Comparison of ENCODE assay signal across 11 cellular contexts in the genomic region with DNA sequence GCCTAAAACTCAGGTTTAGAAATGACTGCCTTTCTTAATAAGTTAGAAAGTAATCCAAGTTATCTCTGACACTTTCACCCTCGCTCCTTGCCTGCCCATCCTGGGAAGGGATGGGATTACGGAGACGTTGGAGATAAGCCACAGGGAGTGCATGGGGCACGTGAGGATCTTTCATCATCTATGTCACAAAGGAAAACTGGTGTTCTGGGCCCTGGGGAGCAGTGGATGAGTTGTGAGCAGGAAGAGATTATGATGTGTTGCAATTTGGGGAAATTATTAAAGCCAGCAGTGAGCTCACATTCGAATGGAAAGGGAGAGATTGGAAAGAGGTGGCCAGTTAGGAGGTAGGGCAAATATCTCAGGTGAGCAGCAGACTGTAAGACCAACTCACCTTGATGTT. TPM values are rescaled to one million over a fixed set of nuclear protein-coding genes. Genes with fewer than 3 reads are reported as not detected.
DNase-seq lines count a peak whose midpoint lies in the region; ATAC-seq and TF ChIP-seq lines count a peak whose summit lies in the region.
"Had no signal": no experiment of that assay in that cellular context is flagged by ENCODE, and none has a peak within 500 bp of the region (broad histone marks: within the 10 kb centered on the region; RNA-seq: fewer than 3 reads in every experiment).

No MANE protein-coding gene starts in this region.

- POLR2A ChIA-PET in PC-3 (lab: Charles Lee; ENCODE audit: unreplicated experiment), result no interaction called here

- H3K27ac ChIP-seq in endodermal cell (ENCODE audit: low read depth, low read length) (no peak overlapping the region), right atrium auricular region (peak overlapping the region; percentile 76 to 88), PC-3 (ENCODE audit: low read length) (no peak overlapping the region)

- H3K36me3 Mint-ChIP-seq in endodermal cell (ENCODE audit: low read depth), result no peaks in the 10 kb centered on the region

- CTCF ChIA-PET in PC-3 (lab: Charles Lee), result no interaction called here

- H3K9ac ChIP-seq in endodermal cell (ENCODE audit: extremely low read depth, low read length, poor library complexity, severe bottlenecking), result no peak overlapping the region
- peak overlapping the region; percentile 39 for H3K9ac ChIP-seq in skeletal muscle satellite cell (ENCODE audit: low read depth, low read length)
- H3K9ac ChIP-seq in PC-3 (ENCODE audit: low read length), result no peak overlapping the region
- H3K9ac ChIP-seq: SK-N-SH had no signal

- no peaks in the 10 kb centered on the region for H3K9me3 Mint-ChIP-seq in endodermal cell

- no peak overlapping the region for H3K27ac Mint-ChIP-seq in endodermal cell

- H3K27me3 Mint-ChIP-seq in endodermal cell (ENCODE audit: insufficient read depth), result peaks cover 86% of the 10 kb centered on the region

- 41 to 51% methylated on average over 3 to 5 of the region's 5 CpGs for WGBS in endodermal cell (ENCODE audit: insufficient coverage in 1 of 2, insufficient read length in 1 of 2), 2 experiments

- H3K4me3 ChIP-seq in endodermal cell (ENCODE audit: low read length) (no peak overlapping the region), right atrium auricular region (no peak overlapping the region), skeletal muscle satellite cell (ENCODE audit: low read length) (no peak overlapping the region), PC-3 (ENCODE audit: low read length) (no peak overlapping the region)
- H3K4me3 ChIP-seq: adrenal gland had no signal

- peaks cover 6% of the 10 kb centered on the region for H3K4me1 Mint-ChIP-seq in endodermal cell

- H2AFZ ChIP-seq in PC-3 (ENCODE audit: low read length), result no peak overlapping the region

- ATAC-seq in HG03432 (IDR thresholded peaks at IDR 0.05; ENCODE audit: unreplicated experiment) (no peak), HG03139 (IDR thresholded peaks at IDR 0.05; ENCODE audit: unreplicated experiment) (no peak), PC-3 (no peak)

- H4K20me1 ChIP-seq in PC-3 (ENCODE audit: low read length), result no peaks in the 10 kb centered on the region

- BruUV-seq in PC-3 (replicated peaks; lab: Mats Ljungman, UMichigan), result no TSS peak

- no peaks in the 10 kb centered on the region for H3K9me2 ChIP-seq in PC-3 (replicated peaks; ENCODE audit: low read length)
- H3K9me2 ChIP-seq: SK-N-SH had no signal

- no peaks in the 10 kb centered on the region for H3F3A ChIP-seq in PC-3 (ENCODE audit: low read length, unreplicated experiment)

- H3K4me2 ChIP-seq in skeletal muscle satellite cell (ENCODE audit: low read length) (peak overlapping the region; percentile 61), PC-3 (ENCODE audit: low read length) (no peak overlapping the region)
- H3K4me2 ChIP-seq: SK-N-SH had no signal

- no peak overlapping the region for H3K4me3 Mint-ChIP-seq in endodermal cell

- TF ChIP-seq CTCF in endodermal cell (conservative IDR thresholded peaks at IDR 0.05) (no peak), right atrium auricular region (IDR thresholded peaks at IDR 0.05) (no peak), PC-3 (conservative IDR thresholded peaks at IDR 0.05; ENCODE audit: low read depth, low read length) (no peak)

- intact Hi-C loops in PC-3 (cut with micrococcal nuclease), result no loop called here

- H3K27me3 ChIP-seq in endodermal cell (ENCODE audit: control insufficient read depth, insufficient read depth, low read length, poor library complexity, severe bottlenecking) (peaks cover 94% of the 10 kb centered on the region), right atrium auricular region (no peaks in the 10 kb centered on the region), skeletal muscle satellite cell (ENCODE audit: control insufficient read depth, insufficient read depth, low read length) (no peaks in the 10 kb centered on the region), PC-3 (ENCODE audit: low read length) (no peaks in the 10 kb centered on the region)
- H3K27me3 ChIP-seq: adrenal gland had no signal

- DNase-seq in MV-4-11 (lab: John Stamatoyannopoulos, UW) (peak; percentile 11), endodermal cell (peak; percentile 67), right atrium auricular region (ENCODE audit: low spot score) (peak; percentile 79), PC-3 (no peak), NCI-H524 (lab: John Stamatoyannopoulos, UW) (no peak)
- DNase-seq: activated CD8-positive, alpha-beta memory T cell treated with anti-CD3 and anti-CD28 coated beads, Interleukin-2, amount 50 U/mL, for 48 hours; SK-N-SH had no signal

- H3K4me1 ChIP-seq in endodermal cell (ENCODE audit: control insufficient read depth, insufficient read depth, low read length) (peaks cover 3% of the 10 kb centered on the region), right atrium auricular region (peaks cover 0 to 79% of the 10 kb centered on the region in 2 donors), skeletal muscle satellite cell (ENCODE audit: control insufficient read depth, insufficient read depth, low read length) (peaks cover 14% of the 10 kb centered on the region), PC-3 (ENCODE audit: insufficient read depth, low read length) (no peaks in the 10 kb centered on the region)

- H3K36me3 ChIP-seq in endodermal cell (ENCODE audit: control insufficient read depth, insufficient read depth, low read length) (no peaks in the 10 kb centered on the region), right atrium auricular region (no peaks in the 10 kb centered on the region), skeletal muscle satellite cell (ENCODE audit: insufficient read depth, low read length) (peaks cover 4% of the 10 kb centered on the region), PC-3 (ENCODE audit: low read depth, low read length) (no peaks in the 10 kb centered on the region)
- H3K36me3 ChIP-seq: adrenal gland had no signal

- H3K79me2 ChIP-seq in PC-3 (ENCODE audit: low read length), result no peaks in the 10 kb centered on the region

- no peaks in the 10 kb centered on the region for H3K9me3 ChIP-seq in endodermal cell (ENCODE audit: control insufficient read depth, low read length)
- no peaks in the 10 kb centered on the region for H3K9me3 ChIP-seq in right atrium auricular region
- no peaks in the 10 kb centered on the region for H3K9me3 ChIP-seq in skeletal muscle satellite cell (replicated peaks; ENCODE audit: low read length)
- no peaks in the 10 kb centered on the region for H3K9me3 ChIP-seq in PC-3 (ENCODE audit: low read length)
- H3K9me3 ChIP-seq: adrenal gland, SK-N-SH had no signal

RNA-seq across cellular contexts. Expression of a gene that starts 12.8 kb away (rescaled TPM):
- total RNA-seq in endodermal cell (under 1 TPM; 0.58 to 0.79 TPM), right atrium auricular region (10 to 100 TPM; 45.6 to 48.9 TPM), PC-3 (2014; rRNA removed) (19.6 and 22.3 TPM in 2 replicates)
- polyA plus RNA-seq in endodermal cell (2013, experiment 1 of 2), result 1.4 TPM
- polyA plus RNA-seq in endodermal cell (2013, experiment 2 of 2), result 1.3 TPM
- total RNA-seq in skeletal muscle satellite cell (2012; rRNA removed), result 15.7 and 16.2 TPM in 2 replicates

Comparison
In these comparisons a context has a peak if more than half of its experiments do, and no peak if none do; other contexts are left out.
1. DNase-seq: peak in MV-4-11 (single experiment), endodermal cell (single experiment) and right atrium auricular region (single experiment); none in PC-3 (single experiment) and NCI-H524 (0 of 2).
2. H3K27ac ChIP-seq: peak in right atrium auricular region (2 of 2); none in endodermal cell (single experiment) and PC-3 (single experiment).
3. RNA of a gene that starts 12.8 kb away (total RNA-seq): 45.6 to 48.9 TPM in right atrium auricular region and 19.6 to 22.3 TPM in PC-3; 0.58 to 0.79 TPM in endodermal cell; every median in the first group is over 10 times any median in the second.